In genomic region chr11:9344046-9344680, GRCh38 we compare ENCODE assay signal across 22 cellular contexts. TPM values are rescaled to one million over a fixed set of nuclear protein-coding genes. Genes with fewer than 3 reads are reported as not detected.
DNase-seq lines count a peak whose midpoint lies in the region; ATAC-seq and TF ChIP-seq lines count a peak whose summit lies in the region.
"Had no signal": no experiment of that assay in that cellular context is flagged by ENCODE, and none has a peak within 500 bp of the region (broad histone marks: within the 10 kb centered on the region; RNA-seq: fewer than 3 reads in every experiment).

No MANE protein-coding gene starts in this region.

- no peaks in the 10 kb centered on the region for H3K27me3 Mint-ChIP-seq in activated CD8-positive, alpha-beta T cell treated with anti-CD3 and anti-CD28 coated beads for 36 hours
- peaks cover 7% of the 10 kb centered on the region for H3K27me3 Mint-ChIP-seq in activated CD8-positive, alpha-beta T cell treated with anti-CD3 and anti-CD28 coated beads, Interleukin-2, amount 10 ng/mL, durations not matched to agents 7 days and 5 days (ENCODE audit: low read depth)
- H3K27me3 Mint-ChIP-seq: activated T-helper 17 cell treated with anti-CD3 and anti-CD28 coated beads, Interleukin-2, amount 50 U/mL, for 72 hours had no signal

- H3K9me3 ChIP-seq in hepatocyte (ENCODE audit: low read depth) (no peaks in the 10 kb centered on the region), right cardiac atrium (ENCODE audit: control insufficient read depth, low read length) (no peaks in the 10 kb centered on the region), ascending aorta (no peaks in the 10 kb centered on the region)

- no peaks in the 10 kb centered on the region for H3K4me1 ChIP-seq in hepatocyte (ENCODE audit: insufficient read depth)
- H3K4me1 ChIP-seq in right cardiac atrium (ENCODE audit: control insufficient read depth, insufficient read depth, low read length), result no peaks in the 10 kb centered on the region
- H3K4me1 ChIP-seq in ascending aorta, result peaks cover 0 to 4% of the 10 kb centered on the region in 2 donors

- H3K36me3 ChIP-seq in hepatocyte (replicated peaks; ENCODE audit: insufficient read depth, low read depth) (no peaks in the 10 kb centered on the region), ascending aorta (no peaks in the 10 kb centered on the region)

- H3K4me3 ChIP-seq in hepatocyte (no peak overlapping the region), retinal pigment epithelial cell (ENCODE audit: low read length) (no peak overlapping the region), right cardiac atrium (ENCODE audit: low read length) (no peak overlapping the region), ascending aorta (no peak overlapping the region)

- peak; percentile 13 for ATAC-seq in activated CD8-positive, alpha-beta T cell treated with anti-CD3 and anti-CD28 coated beads for 36 hours
- ATAC-seq in activated CD8-positive, alpha-beta T cell treated with anti-CD3 and anti-CD28 coated beads, Interleukin-2, amount 10 ng/mL, durations not matched to agents 7 days and 5 days, result no peak
- no peak for ATAC-seq in right cardiac atrium
- ATAC-seq: activated naive CD4-positive, alpha-beta T cell treated with anti-CD3 and anti-CD28 coated beads, Interleukin-2, amount 50 U/mL, for 72 hours; activated T-helper 17 cell treated with anti-CD3 and anti-CD28 coated beads, Interleukin-2, amount 50 U/mL, for 72 hours; SK-N-SH treated with all-trans-retinoic acid at 6 μM for 48 hours had no signal

- H3K27me3 ChIP-seq in hepatocyte, result no peaks in the 10 kb centered on the region
- H3K27me3 ChIP-seq in right cardiac atrium (ENCODE audit: control insufficient read depth, insufficient read depth), result no peaks in the 10 kb centered on the region
- H3K27me3 ChIP-seq in ascending aorta, result no peaks in the 10 kb centered on the region

- CTCF ChIA-PET in activated CD8-positive, alpha-beta T cell treated with anti-CD3 and anti-CD28 coated beads for 36 hours (lab: Charles Lee), result no interaction called here
- CTCF ChIA-PET in activated CD8-positive, alpha-beta T cell treated with anti-CD3 and anti-CD28 coated beads, Interleukin-2, amount 10 ng/mL, durations not matched to agents 7 days and 5 days (lab: Charles Lee), result no interaction called here

- no peaks in the 10 kb centered on the region for H3K79me2 ChIP-seq in hepatocyte

- peaks cover 9% of the 10 kb centered on the region for H3K4me1 Mint-ChIP-seq in activated CD8-positive, alpha-beta T cell treated with anti-CD3 and anti-CD28 coated beads for 36 hours (ENCODE audit: low read depth)
- peaks cover 31% of the 10 kb centered on the region for H3K4me1 Mint-ChIP-seq in activated CD8-positive, alpha-beta T cell treated with anti-CD3 and anti-CD28 coated beads, Interleukin-2, amount 10 ng/mL, durations not matched to agents 7 days and 5 days (ENCODE audit: low read depth)
- H3K4me1 Mint-ChIP-seq: nephron had no signal

- no peaks in the 10 kb centered on the region for H3K9me3 Mint-ChIP-seq in activated CD8-positive, alpha-beta T cell treated with anti-CD3 and anti-CD28 coated beads for 36 hours
- no peaks in the 10 kb centered on the region for H3K9me3 Mint-ChIP-seq in activated CD8-positive, alpha-beta T cell treated with anti-CD3 and anti-CD28 coated beads, Interleukin-2, amount 10 ng/mL, durations not matched to agents 7 days and 5 days (ENCODE audit: insufficient read depth)
- H3K9me3 Mint-ChIP-seq: activated T-helper 17 cell treated with anti-CD3 and anti-CD28 coated beads, Interleukin-2, amount 50 U/mL, for 72 hours; CD8-positive, alpha-beta memory T cell; central memory CD8-positive, alpha-beta T cell; nephron had no signal

- intact Hi-C loops in activated CD8-positive, alpha-beta T cell treated with anti-CD3 and anti-CD28 coated beads for 36 hours (cut with micrococcal nuclease), result no loop called here
- intact Hi-C loops in right cardiac atrium (cut with DNase I) (no loop called here), ascending aorta (cut with DNase I) (no loop called here)

- H4K20me1 ChIP-seq in hepatocyte (ENCODE audit: insufficient read depth, poor library complexity, severe bottlenecking), result no peaks in the 10 kb centered on the region

- peak overlapping the region; percentile 31 for H2AFZ ChIP-seq in hepatocyte

- H3K27ac ChIP-seq in hepatocyte (no peak overlapping the region), right cardiac atrium (ENCODE audit: low read length) (no peak overlapping the region), ascending aorta (no peak overlapping the region)

- TF ChIP-seq CTCF in activated CD8-positive, alpha-beta T cell treated with anti-CD3 and anti-CD28 coated beads for 36 hours (IDR thresholded peaks at IDR 0.05), result no peak
- TF ChIP-seq CTCF in hepatocyte (IDR thresholded peaks at IDR 0.05; ENCODE audit: poor library complexity) (no peak), retinal pigment epithelial cell (conservative IDR thresholded peaks at IDR 0.05; ENCODE audit: low read depth, low read length) (no peak), ascending aorta (IDR thresholded peaks at IDR 0.05) (no peak)

- WGBS in hepatocyte (ENCODE audit: low lambda C conversion rate, missing lambda C conversion rate), result 51% methylated on average over 3 of the region's 3 CpGs
- WGBS in right cardiac atrium, result 47% methylated on average over 3 of the region's 3 CpGs

- POLR2A ChIA-PET in activated CD8-positive, alpha-beta T cell treated with anti-CD3 and anti-CD28 coated beads for 36 hours (lab: Charles Lee), result no interaction called here
- POLR2A ChIA-PET in activated CD8-positive, alpha-beta T cell treated with anti-CD3 and anti-CD28 coated beads, Interleukin-2, amount 10 ng/mL, durations not matched to agents 7 days and 5 days (lab: Charles Lee), result no interaction called here

- H3K36me3 Mint-ChIP-seq in activated CD8-positive, alpha-beta T cell treated with anti-CD3 and anti-CD28 coated beads for 36 hours (ENCODE audit: low read depth), result no peaks in the 10 kb centered on the region
- H3K36me3 Mint-ChIP-seq in activated CD8-positive, alpha-beta T cell treated with anti-CD3 and anti-CD28 coated beads, Interleukin-2, amount 10 ng/mL, durations not matched to agents 7 days and 5 days (ENCODE audit: low read depth), result no peaks in the 10 kb centered on the region
- H3K36me3 Mint-ChIP-seq: activated naive CD4-positive, alpha-beta T cell treated with anti-CD3 and anti-CD28 coated beads, Interleukin-2, amount 50 U/mL, for 72 hours; CD8-positive, alpha-beta memory T cell had no signal

- H3K4me3 Mint-ChIP-seq in activated CD8-positive, alpha-beta T cell treated with anti-CD3 and anti-CD28 coated beads for 36 hours, result no peak overlapping the region
- no peak overlapping the region for H3K4me3 Mint-ChIP-seq in activated CD8-positive, alpha-beta T cell treated with anti-CD3 and anti-CD28 coated beads, Interleukin-2, amount 10 ng/mL, durations not matched to agents 7 days and 5 days
- H3K4me3 Mint-ChIP-seq: activated T-helper 17 cell treated with anti-CD3 and anti-CD28 coated beads, Interleukin-2, amount 50 U/mL, for 72 hours; CD8-positive, alpha-beta memory T cell; central memory CD8-positive, alpha-beta T cell; nephron had no signal

- no peaks in the 10 kb centered on the region for H3K9me2 ChIP-seq in hepatocyte (replicated peaks; ENCODE audit: insufficient read depth)

- DNase-seq in activated CD8-positive, alpha-beta T cell treated with anti-CD3 and anti-CD28 coated beads for 36 hours, result no peak
- no peak for DNase-seq in activated CD8-positive, alpha-beta T cell treated with anti-CD3 and anti-CD28 coated beads, Interleukin-2, amount 10 ng/mL, durations not matched to agents 7 days and 5 days
- DNase-seq in NCI-H510A treated with DMSO at 0.1 percent for 48 hours (lab: John Stamatoyannopoulos, UW) (peak; percentile 10), hepatocyte (ENCODE audit: low spot score) (no peak), retinal pigment epithelial cell (ENCODE audit: low read depth) (peak; percentile 23), right cardiac atrium (no peak), ascending aorta (ENCODE audit: low spot score in 2 of 2) (no peak)
- no peak for DNase-seq in activated CD4-positive, CD25-positive, alpha-beta regulatory T cell treated with anti-CD3 and anti-CD28 coated beads, Interleukin-2, amount 50 U/mL, for 72 hours
- DNase-seq: 8988T; activated CD4-positive, alpha-beta T cell treated with anti-CD3 and anti-CD28 coated beads, Interleukin-2, amount 50 U/mL, for 1 hour; AML-193; dermis blood vessel endothelial cell; DMS79; NCI-H1105 treated with DMSO at 0.1 percent for 48 hours; NCI-H524 treated with DMSO at 0.1 percent for 48 hours; RPMI8226 had no signal

- H3K27ac Mint-ChIP-seq in activated CD8-positive, alpha-beta T cell treated with anti-CD3 and anti-CD28 coated beads for 36 hours, result no peak overlapping the region
- H3K27ac Mint-ChIP-seq in activated CD8-positive, alpha-beta T cell treated with anti-CD3 and anti-CD28 coated beads, Interleukin-2, amount 10 ng/mL, durations not matched to agents 7 days and 5 days, result no peak overlapping the region
- H3K27ac Mint-ChIP-seq: activated naive CD4-positive, alpha-beta T cell treated with anti-CD3 and anti-CD28 coated beads, Interleukin-2, amount 50 U/mL, for 72 hours; activated T-helper 17 cell treated with anti-CD3 and anti-CD28 coated beads, Interleukin-2, amount 50 U/mL, for 72 hours; nephron had no signal

- H3K4me2 ChIP-seq in hepatocyte, result no peak overlapping the region

RNA-seq across cellular contexts. Expression of gene TMEM41B, which starts 29.8 kb away (rescaled TPM):
- total RNA-seq in activated CD8-positive, alpha-beta T cell treated with anti-CD3 and anti-CD28 coated beads for 36 hours, result 10 to 100 TPM; 20.4 to 23.0 TPM
- 10 to 100 TPM; 32.7 to 32.8 TPM for total RNA-seq in activated CD8-positive, alpha-beta T cell treated with anti-CD3 and anti-CD28 coated beads, Interleukin-2, amount 10 ng/mL, durations not matched to agents 7 days and 5 days
- total RNA-seq in hepatocyte (74.4 and 90.6 TPM in 2 replicates), right cardiac atrium (10 to 100 TPM; 20.4 to 25.3 (median 22.8) TPM), ascending aorta (26.7 TPM)
- polyA plus RNA-seq in hepatocyte (34.1 and 39.6 TPM in 2 replicates), right cardiac atrium (15.6 TPM)

RNA-seq across cellular contexts. Expression of gene IPO7, which starts 40.3 kb away (rescaled TPM):
- total RNA-seq in activated CD8-positive, alpha-beta T cell treated with anti-CD3 and anti-CD28 coated beads for 36 hours, result 100 to 1,000 TPM; 181 to 186 TPM
- total RNA-seq in activated CD8-positive, alpha-beta T cell treated with anti-CD3 and anti-CD28 coated beads, Interleukin-2, amount 10 ng/mL, durations not matched to agents 7 days and 5 days, result 100 to 1,000 TPM; 110 to 111 TPM
- total RNA-seq in hepatocyte (92.7 and 115 TPM in 2 replicates), right cardiac atrium (100 to 1,000 TPM in 3 of 4 donors, 10 to 100 TPM in 1; 93.8 to 131 (median 122) TPM), ascending aorta (93.4 TPM)
- polyA plus RNA-seq in hepatocyte (5.3 and 6.4 TPM in 2 replicates), right cardiac atrium (30.8 TPM)

Comparison
In these comparisons a context has a peak if more than half of its experiments do, and no peak if none do; other contexts are left out.
1. DNase-seq: peak in NCI-H510A treated with DMSO at 0.1 percent for 48 hours (single experiment) and retinal pigment epithelial cell (single experiment); none in activated CD8-positive, alpha-beta T cell treated with anti-CD3 and anti-CD28 coated beads for 36 hours (single experiment), activated CD8-positive, alpha-beta T cell treated with anti-CD3 and anti-CD28 coated beads, Interleukin-2, amount 10 ng/mL, durations not matched to agents 7 days and 5 days (single experiment), hepatocyte (single experiment), right cardiac atrium (0 of 3), activated CD4-positive, CD25-positive, alpha-beta regulatory T cell treated with anti-CD3 and anti-CD28 coated beads, Interleukin-2, amount 50 U/mL, for 72 hours (single experiment) and ascending aorta (0 of 2).